In the genomic region with DNA sequence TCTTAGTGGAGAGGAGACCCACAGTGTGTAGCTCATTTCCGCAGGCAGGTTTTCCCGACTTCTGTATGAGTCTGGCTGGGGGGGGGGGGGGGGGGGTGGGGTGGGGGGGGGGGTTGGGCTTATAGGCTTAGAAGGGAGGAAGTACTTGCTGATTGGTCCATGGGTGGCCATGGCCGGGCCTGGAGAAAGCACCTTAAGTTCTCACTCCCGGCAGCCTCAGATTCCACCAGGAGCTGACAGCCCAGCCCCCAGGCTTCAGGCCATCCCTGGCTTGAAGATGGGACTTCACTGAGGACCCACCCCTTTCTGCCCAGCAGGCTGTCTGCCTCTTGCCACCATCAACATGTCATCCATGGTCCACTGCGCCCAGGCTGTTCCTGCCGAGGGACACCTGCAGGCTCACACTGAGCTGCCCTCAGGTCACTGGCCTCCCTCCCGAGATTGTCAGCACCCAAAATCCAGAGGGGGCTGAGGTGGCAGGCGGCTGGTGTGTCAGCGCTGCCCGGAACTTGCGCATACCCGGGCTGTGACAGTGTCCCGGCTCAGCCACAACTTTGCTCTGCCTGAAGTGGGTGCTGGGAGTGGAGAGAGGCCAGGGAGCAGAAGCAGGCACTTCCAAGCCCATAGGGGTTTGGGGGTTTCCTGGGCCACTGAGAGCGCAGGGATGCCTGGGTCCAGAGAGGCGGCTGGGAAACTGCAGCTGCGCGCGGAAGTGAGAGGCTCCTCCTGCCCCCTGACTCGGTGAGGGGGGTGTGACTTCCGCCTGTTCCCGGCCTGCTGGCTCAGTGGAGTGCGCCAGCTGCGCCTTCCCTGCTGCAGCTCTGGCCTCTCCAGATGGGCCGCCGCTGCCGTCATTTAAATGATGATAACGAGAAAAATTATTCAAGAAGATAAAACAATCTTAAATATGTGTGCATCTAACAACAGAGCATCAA, we compare ENCODE assay signal across 1 cellular context.
TF ChIP-seq lines count a peak whose summit lies in the region.

No MANE protein-coding gene starts in this region.

TF ChIP-seq in H1, 55 proteins besides CTCF, POLR2A, EP300 and RAD21:
- no peak for TF ChIP-seq TCF12 (IDR thresholded peaks at IDR 0.05; ENCODE audit: low read depth, low read length)
- no peak for TF ChIP-seq FOSL1 (IDR thresholded peaks at IDR 0.05; ENCODE audit: insufficient read depth, low read depth, low read length)
- TF ChIP-seq, protein P1, sequence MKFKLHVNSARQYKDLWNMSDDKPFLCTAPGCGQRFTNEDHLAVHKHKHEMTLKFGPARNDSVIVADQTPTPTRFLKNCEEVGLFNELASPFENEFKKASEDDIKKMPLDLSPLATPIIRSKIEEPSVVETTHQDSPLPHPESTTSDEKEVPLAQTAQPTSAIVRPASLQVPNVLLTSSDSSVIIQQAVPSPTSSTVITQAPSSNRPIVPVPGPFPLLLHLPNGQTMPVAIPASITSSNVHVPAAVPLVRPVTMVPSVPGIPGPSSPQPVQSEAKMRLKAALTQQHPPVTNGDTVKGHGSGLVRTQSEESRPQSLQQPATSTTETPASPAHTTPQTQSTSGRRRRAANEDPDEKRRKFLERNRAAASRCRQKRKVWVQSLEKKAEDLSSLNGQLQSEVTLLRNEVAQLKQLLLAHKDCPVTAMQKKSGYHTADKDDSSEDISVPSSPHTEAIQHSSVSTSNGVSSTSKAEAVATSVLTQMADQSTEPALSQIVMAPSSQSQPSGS (IDR thresholded peaks at IDR 0.05; ENCODE audit: low read length) = no peak
- no peak for TF ChIP-seq NRF1 (IDR thresholded peaks at IDR 0.05; ENCODE audit: low read depth, low read length)
- TF ChIP-seq KDM4A (IDR thresholded peaks at IDR 0.05; ENCODE audit: low read depth, low read length, severe bottlenecking) = no peak
- TF ChIP-seq SIX5 (IDR thresholded peaks at IDR 0.05; ENCODE audit: low read depth, low read length) = no peak
- no peak for TF ChIP-seq EGR1 (IDR thresholded peaks at IDR 0.05; ENCODE audit: borderline replicate concordance, low read depth, low read length)
- no peak for TF ChIP-seq SUZ12 (IDR thresholded peaks at IDR 0.05; ENCODE audit: low read length)
- TF ChIP-seq JUN (IDR thresholded peaks at IDR 0.05; ENCODE audit: low read depth, low read length) = no peak
- TF ChIP-seq CTBP2 (IDR thresholded peaks at IDR 0.05; ENCODE audit: borderline replicate concordance, insufficient read depth, insufficient read length, low read length) = no peak
- TF ChIP-seq GTF2F1 (IDR thresholded peaks at IDR 0.05; ENCODE audit: borderline replicate concordance, low read depth, low read length) = no peak
- no peak for TF ChIP-seq SP4 (IDR thresholded peaks at IDR 0.05; ENCODE audit: low read length)
- no peak for TF ChIP-seq MAFK (IDR thresholded peaks at IDR 0.05; ENCODE audit: low read depth, low read length)
- TF ChIP-seq SAP30 (IDR thresholded peaks at IDR 0.05; ENCODE audit: insufficient read depth, insufficient replicate concordance, low read length) = no peak
- no peak for TF ChIP-seq TAF7 (optimal IDR thresholded peaks at IDR 0.05; ENCODE audit: borderline replicate concordance, low read depth, low read length)
- TF ChIP-seq POLR2AphosphoS5 (IDR thresholded peaks at IDR 0.05; ENCODE audit: low read depth, low read length) = no peak
- TF ChIP-seq, protein P2, sequence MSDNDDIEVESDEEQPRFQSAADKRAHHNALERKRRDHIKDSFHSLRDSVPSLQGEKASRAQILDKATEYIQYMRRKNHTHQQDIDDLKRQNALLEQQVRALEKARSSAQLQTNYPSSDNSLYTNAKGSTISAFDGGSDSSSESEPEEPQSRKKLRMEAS (IDR thresholded peaks at IDR 0.05) = no peak
- no peak for TF ChIP-seq CREB1 (IDR thresholded peaks at IDR 0.05)
- no peak for TF ChIP-seq CBX8 (IDR thresholded peaks at IDR 0.05; ENCODE audit: borderline replicate concordance, low read depth, low read length)
